10 cellular contexts compared by ENCODE assay signal in the genomic region with DNA sequence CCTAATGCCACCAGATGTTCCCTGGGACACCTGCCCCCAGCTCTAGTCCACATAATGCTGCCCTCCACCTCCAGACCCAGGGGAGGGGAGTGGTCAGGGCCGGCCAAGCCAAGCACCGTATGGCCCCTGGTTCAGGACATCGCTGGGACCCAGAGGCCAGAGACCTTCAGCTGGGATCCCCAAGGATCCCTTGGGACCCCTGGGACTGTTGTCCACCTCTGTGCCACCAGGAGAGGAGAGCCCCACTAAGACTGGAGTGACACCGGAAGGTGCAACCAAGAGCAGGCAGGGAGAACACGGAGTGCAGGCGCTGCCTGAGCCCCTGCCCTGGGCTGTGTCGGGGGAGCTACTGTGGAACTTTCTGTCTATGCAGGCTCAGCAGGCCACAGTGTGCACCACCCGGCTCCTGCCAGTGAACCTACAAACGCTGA. TPM values are rescaled to one million over a fixed set of nuclear protein-coding genes. Genes with fewer than 3 reads are reported as not detected.
DNase-seq lines count a peak whose midpoint lies in the region; ATAC-seq and TF ChIP-seq lines count a peak whose summit lies in the region.
"Had no signal": no experiment of that assay in that cellular context is flagged by ENCODE, and none has a peak within 500 bp of the region (broad histone marks: within the 10 kb centered on the region; RNA-seq: fewer than 3 reads in every experiment).

No MANE protein-coding gene starts in this region.

- no peak for TF ChIP-seq EP300 in tibial nerve (IDR thresholded peaks at IDR 0.05)

- H3K27me3 Mint-ChIP-seq in naive thymus-derived CD8-positive, alpha-beta T cell, result peaks cover 0 to 2% (median 0%) of the 10 kb centered on the region in 5 donors

- 52 to 77% methylated on average over 6 to 9 of the region's 9 CpGs for WGBS in tibial nerve, 2 donors
- WGBS in lower leg skin, 2 donors, result 49 to 73% methylated on average over 3 to 9 of the region's 9 CpGs

- no peak overlapping the region for H3K4me3 ChIP-seq in H7 (ENCODE audit: insufficient read depth, low read depth, low read length)
- H3K4me3 ChIP-seq in tibial nerve, result no peak overlapping the region
- no peak overlapping the region for H3K4me3 ChIP-seq in lower leg skin (ENCODE audit: low read depth, poor library complexity, severe bottlenecking)

- H3K27me3 ChIP-seq in H7 (ENCODE audit: control insufficient read depth, insufficient read depth, low read length) (no peaks in the 10 kb centered on the region), tibial nerve (peaks cover 0 to 22% of the 10 kb centered on the region in 2 donors)

- peak overlapping the region; percentile 14 to 92 (median 84) for H3K27ac Mint-ChIP-seq in naive thymus-derived CD8-positive, alpha-beta T cell
- no peak overlapping the region for H3K27ac Mint-ChIP-seq in stimulated activated effector memory CD8-positive, alpha-beta T cell treated with anti-CD3 and anti-CD28 coated beads, Interleukin-12 subunit alpha, Interleukin-12 subunit beta, amount 100 ng/mL, for 72 hours

- DNase-seq in H7, result peak; percentile 70
- DNase-seq in NCI-H526 (lab: John Stamatoyannopoulos, UW), result peak; percentile 92 to 96
- peak in 3 of 10 donors; percentile 9 to 23 (median 18) for DNase-seq in naive thymus-derived CD8-positive, alpha-beta T cell
- DNase-seq in stimulated activated effector memory CD8-positive, alpha-beta T cell treated with anti-CD3 and anti-CD28 coated beads, Interleukin-12 subunit alpha, Interleukin-12 subunit beta, amount 100 ng/mL, for 72 hours (ENCODE audit: low spot score in 2 of 2), result no peak
- no peak for DNase-seq in tibial nerve (ENCODE audit: low spot score in 2 of 2)
- no peak for DNase-seq in kidney tubule cell (ENCODE audit: low spot score)
- no peak for DNase-seq in lower leg skin (ENCODE audit: low spot score in 2 of 2)
- DNase-seq: NCI-H1436 had no signal

- H3K4me1 Mint-ChIP-seq in naive thymus-derived CD8-positive, alpha-beta T cell, result peaks cover 13 to 58% (median 34%) of the 10 kb centered on the region in 4 donors
- no peaks in the 10 kb centered on the region for H3K4me1 Mint-ChIP-seq in stimulated activated effector memory CD8-positive, alpha-beta T cell treated with anti-CD3 and anti-CD28 coated beads, Interleukin-12 subunit alpha, Interleukin-12 subunit beta, amount 100 ng/mL, for 72 hours

- peak; percentile 21 for ATAC-seq in GM18861 (IDR thresholded peaks at IDR 0.05; ENCODE audit: unreplicated experiment)
- peak; percentile 47 to 68 for ATAC-seq in naive thymus-derived CD8-positive, alpha-beta T cell
- ATAC-seq in stimulated activated effector memory CD8-positive, alpha-beta T cell treated with anti-CD3 and anti-CD28 coated beads, Interleukin-12 subunit alpha, Interleukin-12 subunit beta, amount 100 ng/mL, for 72 hours, result no peak

- TF ChIP-seq POLR2A in tibial nerve (IDR thresholded peaks at IDR 0.05) (no peak), lower leg skin (IDR thresholded peaks at IDR 0.05) (no peak)

- H3K36me3 ChIP-seq in H7 (replicated peaks; ENCODE audit: control insufficient read depth, insufficient read depth, low read length) (no peaks in the 10 kb centered on the region), tibial nerve (no peaks in the 10 kb centered on the region)

- H3K27ac ChIP-seq in tibial nerve, result no peak overlapping the region

- no peaks in the 10 kb centered on the region for H3K9me3 Mint-ChIP-seq in naive thymus-derived CD8-positive, alpha-beta T cell
- no peaks in the 10 kb centered on the region for H3K9me3 Mint-ChIP-seq in stimulated activated effector memory CD8-positive, alpha-beta T cell treated with anti-CD3 and anti-CD28 coated beads, Interleukin-12 subunit alpha, Interleukin-12 subunit beta, amount 100 ng/mL, for 72 hours

- H3K4me3 Mint-ChIP-seq in naive thymus-derived CD8-positive, alpha-beta T cell, result peak overlapping the region; percentile 53 to 85 (median 75)
- H3K4me3 Mint-ChIP-seq in stimulated activated effector memory CD8-positive, alpha-beta T cell treated with anti-CD3 and anti-CD28 coated beads, Interleukin-12 subunit alpha, Interleukin-12 subunit beta, amount 100 ng/mL, for 72 hours, result no peak overlapping the region

- H3K9me3 ChIP-seq in tibial nerve, result no peaks in the 10 kb centered on the region

- no peaks in the 10 kb centered on the region for H3K36me3 Mint-ChIP-seq in naive thymus-derived CD8-positive, alpha-beta T cell
- H3K36me3 Mint-ChIP-seq in stimulated activated effector memory CD8-positive, alpha-beta T cell treated with anti-CD3 and anti-CD28 coated beads, Interleukin-12 subunit alpha, Interleukin-12 subunit beta, amount 100 ng/mL, for 72 hours, result no peaks in the 10 kb centered on the region

- intact Hi-C loops in lower leg skin (cut with DNase I; ENCODE audit: low total_unique reads), result no loop called here

- TF ChIP-seq CTCF in tibial nerve (IDR thresholded peaks at IDR 0.05) (no peak), lower leg skin (IDR thresholded peaks at IDR 0.05) (no peak)

- POLR2A ChIA-PET in naive thymus-derived CD8-positive, alpha-beta T cell (lab: Charles Lee), result interaction anchor here (0.5 to 4.8 kb wide), 8 partner anchors 9 to 1522 kb away, joined by 3 to 19 read pairs (median 4); no protein-coding TSS in a partner anchor

- H3K4me1 ChIP-seq in tibial nerve, result peaks cover 0 to 10% (median 0%) of the 10 kb centered on the region in 4 donors

RNA-seq across cellular contexts. Expression of a gene that starts 43.6 kb away (rescaled TPM):
- 8.2 and 14.2 TPM in 2 replicates for total RNA-seq in H7 (2014; rRNA removed; shearing (Covaris generic))
- not detected for total RNA-seq in naive thymus-derived CD8-positive, alpha-beta T cell
- polyA plus RNA-seq in naive thymus-derived CD8-positive, alpha-beta T cell, result not detected
- total RNA-seq in tibial nerve (not detected), lower leg skin (not detected)
- total RNA-seq: mononuclear cell had no signal

Comparison
In these comparisons a context has a peak if more than half of its experiments do, and no peak if none do; other contexts are left out.
1. DNase-seq: peak in H7 (single experiment) and NCI-H526 (2 of 2); none in stimulated activated effector memory CD8-positive, alpha-beta T cell treated with anti-CD3 and anti-CD28 coated beads, Interleukin-12 subunit alpha, Interleukin-12 subunit beta, amount 100 ng/mL, for 72 hours (0 of 2), tibial nerve (0 of 2), kidney tubule cell (single experiment) and lower leg skin (0 of 2).